In genomic region chr13:30341815-30342570, GRCh38 we compare ENCODE assay signal across 11 cellular contexts. TPM values are rescaled to one million over a fixed set of nuclear protein-coding genes. Genes with fewer than 3 reads are reported as not detected.
DNase-seq lines count a peak whose midpoint lies in the region; ATAC-seq lines count a peak whose summit lies in the region.
"Had no signal": no experiment of that assay in that cellular context is flagged by ENCODE, and none has a peak within 500 bp of the region (broad histone marks: within the 10 kb centered on the region; RNA-seq: fewer than 3 reads in every experiment).

No MANE protein-coding gene starts in this region.

- H4K91ac ChIP-seq in mesenchymal stem cell (ENCODE audit: low read length), result no peak overlapping the region

- peak; percentile 11 for DNase-seq in NCI-H2107 treated with DMSO at 0.1 percent for 48 hours (lab: John Stamatoyannopoulos, UW; ENCODE audit: unreplicated experiment)
- DNase-seq in NCI-H2107 (lab: John Stamatoyannopoulos, UW), result no peak
- peak; percentile 60 to 70 for DNase-seq in dermis microvascular lymphatic vessel endothelial cell (ENCODE audit: low read depth in 2 of 2)
- peak; percentile 88 for DNase-seq in mesenchymal stem cell
- no peak for DNase-seq in activated CD8-positive, alpha-beta T cell treated with anti-CD3 and anti-CD28 coated beads, Interleukin-2, amount 10 ng/mL, durations not matched to agents 7 days and 5 days
- DNase-seq in COR-L47 (lab: John Stamatoyannopoulos, UW), result no peak
- no peak for DNase-seq in HuH-7 (ENCODE audit: low spot score)
- DNase-seq: CD4-positive, CD25-positive, alpha-beta regulatory T cell had no signal

- H3K36me3 Mint-ChIP-seq in activated CD8-positive, alpha-beta T cell treated with anti-CD3 and anti-CD28 coated beads, Interleukin-2, amount 10 ng/mL, durations not matched to agents 7 days and 5 days (ENCODE audit: low read depth), result peaks cover 7% of the 10 kb centered on the region

- no peak overlapping the region for H2BK5ac ChIP-seq in mesenchymal stem cell (ENCODE audit: low read depth, low read length, poor library complexity, severe bottlenecking)

- peak overlapping the region; percentile 28 for H3K27ac ChIP-seq in mesenchymal stem cell (ENCODE audit: low read length, poor library complexity, severe bottlenecking)
- H3K27ac ChIP-seq: KMS-11 had no signal

- H3K27me3 ChIP-seq in mesenchymal stem cell (ENCODE audit: control insufficient read depth in 1 of 2, insufficient read depth in 1 of 2, low read length in 2 of 2), result no peaks in the 10 kb centered on the region

- no peak overlapping the region for H3K14ac ChIP-seq in mesenchymal stem cell (ENCODE audit: low read length in 2 of 2)

- peaks cover 6% of the 10 kb centered on the region for H3K4me1 ChIP-seq in mesenchymal stem cell (ENCODE audit: control insufficient read depth, insufficient read depth, low read depth, low read length)

- H3K4me3 Mint-ChIP-seq in activated CD8-positive, alpha-beta T cell treated with anti-CD3 and anti-CD28 coated beads, Interleukin-2, amount 10 ng/mL, durations not matched to agents 7 days and 5 days, result no peak overlapping the region
- H3K4me3 Mint-ChIP-seq: CD4-positive, CD25-positive, alpha-beta regulatory T cell; central memory CD8-positive, alpha-beta T cell had no signal

- peak overlapping the region in 1 of 2 experiments; percentile 21 for H2BK12ac ChIP-seq in mesenchymal stem cell (ENCODE audit: low read length in 2 of 2)

- H3K4me3 ChIP-seq in mesenchymal stem cell (ENCODE audit: insufficient read depth in 1 of 2, low read depth in 1 of 2, low read length in 2 of 2), result peak overlapping the region in 1 of 2 experiments; percentile 47

- peaks cover 28% of the 10 kb centered on the region for H3K27me3 Mint-ChIP-seq in activated CD8-positive, alpha-beta T cell treated with anti-CD3 and anti-CD28 coated beads, Interleukin-2, amount 10 ng/mL, durations not matched to agents 7 days and 5 days (ENCODE audit: low read depth)
- H3K27me3 Mint-ChIP-seq: central memory CD8-positive, alpha-beta T cell had no signal

- 29% methylated on average over 9 of the region's 9 CpGs for WGBS in mesenchymal stem cell

- H3K36me3 ChIP-seq in mesenchymal stem cell (ENCODE audit: control insufficient read depth in 1 of 2, insufficient read depth in 2 of 2, low read depth in 1 of 2, low read length in 2 of 2), result no peaks in the 10 kb centered on the region

- H3K4me1 Mint-ChIP-seq in activated CD8-positive, alpha-beta T cell treated with anti-CD3 and anti-CD28 coated beads, Interleukin-2, amount 10 ng/mL, durations not matched to agents 7 days and 5 days (ENCODE audit: low read depth), result peaks cover 21% of the 10 kb centered on the region

- no peak overlapping the region for H3K4ac ChIP-seq in mesenchymal stem cell (ENCODE audit: low read depth in 1 of 2, low read length in 2 of 2)

- peaks cover 3% of the 10 kb centered on the region for H3K9me3 Mint-ChIP-seq in activated CD8-positive, alpha-beta T cell treated with anti-CD3 and anti-CD28 coated beads, Interleukin-2, amount 10 ng/mL, durations not matched to agents 7 days and 5 days (ENCODE audit: insufficient read depth)
- H3K9me3 Mint-ChIP-seq: CD4-positive, CD25-positive, alpha-beta regulatory T cell; central memory CD8-positive, alpha-beta T cell had no signal

- H3K9me3 ChIP-seq in mesenchymal stem cell (ENCODE audit: control insufficient read depth, low read length), result no peaks in the 10 kb centered on the region

- H3K18ac ChIP-seq in mesenchymal stem cell (ENCODE audit: low read depth in 1 of 2, low read length in 2 of 2), result peak overlapping the region; percentile 45 to 54

- H2AFZ ChIP-seq in mesenchymal stem cell (ENCODE audit: low read depth, low read length), result no peak overlapping the region

- peak overlapping the region; percentile 43 for H2BK120ac ChIP-seq in mesenchymal stem cell (ENCODE audit: low read depth, low read length)

- no peak overlapping the region for H3K4me2 ChIP-seq in mesenchymal stem cell (ENCODE audit: low read length, poor library complexity, severe bottlenecking)
- H3K4me2 ChIP-seq: KMS-11 had no signal

- no peak overlapping the region for H2AK5ac ChIP-seq in mesenchymal stem cell (ENCODE audit: low read length, severe bottlenecking)

- H2BK15ac ChIP-seq in mesenchymal stem cell (ENCODE audit: low read depth, poor library complexity, severe bottlenecking), result peak overlapping the region; percentile 12

- no peak overlapping the region for H3K23ac ChIP-seq in mesenchymal stem cell (ENCODE audit: low read length in 2 of 2)

- no peaks in the 10 kb centered on the region for H3K79me1 ChIP-seq in mesenchymal stem cell (replicated peaks; ENCODE audit: low read length, poor library complexity, severe bottlenecking)

- CTCF ChIA-PET in activated CD8-positive, alpha-beta T cell treated with anti-CD3 and anti-CD28 coated beads, Interleukin-2, amount 10 ng/mL, durations not matched to agents 7 days and 5 days (lab: Charles Lee), result interaction anchor here (1.4 to 4.0 kb wide), 2 partner anchors 208 to 210 kb away, joined by 3 to 20 read pairs; no protein-coding TSS in a partner anchor

- no peak overlapping the region for H3K27ac Mint-ChIP-seq in activated CD8-positive, alpha-beta T cell treated with anti-CD3 and anti-CD28 coated beads, Interleukin-2, amount 10 ng/mL, durations not matched to agents 7 days and 5 days

- H3K9ac ChIP-seq in mesenchymal stem cell (ENCODE audit: low read length), result peak overlapping the region; percentile 76
- H3K9ac ChIP-seq: KMS-11 had no signal

- no peak overlapping the region for H4K8ac ChIP-seq in mesenchymal stem cell (ENCODE audit: low read length)

- POLR2A ChIA-PET in activated CD8-positive, alpha-beta T cell treated with anti-CD3 and anti-CD28 coated beads, Interleukin-2, amount 10 ng/mL, durations not matched to agents 7 days and 5 days (lab: Charles Lee), result interaction anchor here (0.9 kb wide), 1 partner anchor 30 kb away, joined by 3 read pairs; no protein-coding TSS in a partner anchor

- no peak for ATAC-seq in GM19452 (IDR thresholded peaks at IDR 0.05; ENCODE audit: unreplicated experiment)
- no peak for ATAC-seq in activated CD8-positive, alpha-beta T cell treated with anti-CD3 and anti-CD28 coated beads, Interleukin-2, amount 10 ng/mL, durations not matched to agents 7 days and 5 days

RNA-seq across cellular contexts. Expression of gene KATNAL1, which starts 34.6 kb away (rescaled TPM):
- 9.1 and 11.5 TPM in 2 replicates for total RNA-seq in dermis microvascular lymphatic vessel endothelial cell
- polyA plus RNA-seq in mesenchymal stem cell (2013, experiment 1 of 2), result 9.6 TPM
- polyA plus RNA-seq in mesenchymal stem cell (2013, experiment 2 of 2), result 11.5 TPM
- 10 to 100 TPM; 29.4 to 30.4 TPM for total RNA-seq in activated CD8-positive, alpha-beta T cell treated with anti-CD3 and anti-CD28 coated beads, Interleukin-2, amount 10 ng/mL, durations not matched to agents 7 days and 5 days

Comparison
In these comparisons a context has a peak if more than half of its experiments do, and no peak if none do; other contexts are left out.
1. DNase-seq: peak in NCI-H2107 treated with DMSO at 0.1 percent for 48 hours (single experiment), dermis microvascular lymphatic vessel endothelial cell (2 of 2) and mesenchymal stem cell (single experiment); none in NCI-H2107 (single experiment), activated CD8-positive, alpha-beta T cell treated with anti-CD3 and anti-CD28 coated beads, Interleukin-2, amount 10 ng/mL, durations not matched to agents 7 days and 5 days (single experiment), COR-L47 (single experiment) and HuH-7 (single experiment).